1 cellular context compared by ENCODE assay signal in genomic region chr19:17555480-17555928, GRCh38.
TF ChIP-seq lines count a peak whose summit lies in the region.

TSS of gene COLGALT1 (plus strand) at chr19:17555649. CDS start at chr19:17555714, 65 bp downstream.

TF ChIP-seq in HepG2, 621 proteins besides CTCF, POLR2A, EP300 and RAD21 (continued from another document and continues in another):
- TF ChIP-seq ZBTB10 (CRISPR knock-in tag; IDR thresholded peaks at IDR 0.05; ENCODE audit: borderline replicate concordance): no peak
- peak; percentile 33; the same call in 1 of the 2 replicates for TF ChIP-seq THAP11 (CRISPR knock-in tag; IDR thresholded peaks at IDR 0.05)
- TF ChIP-seq ZNF567 (CRISPR knock-in tag; IDR thresholded peaks at IDR 0.05; ENCODE audit: borderline replicate concordance): no peak
- TF ChIP-seq SAP130 (CRISPR knock-in tag; IDR thresholded peaks at IDR 0.05; ENCODE audit: low read depth): 0 out of 2 replicates have a peak, but pooled peaks have one; percentile 33
- no peak for TF ChIP-seq ZNF577 (CRISPR knock-in tag; IDR thresholded peaks at IDR 0.05; ENCODE audit: borderline replicate concordance, low read depth)
- TF ChIP-seq TP53 (CRISPR knock-in tag; conservative IDR thresholded peaks at IDR 0.05): no peak
- no peak for TF ChIP-seq TBX2 (CRISPR knock-in tag; IDR thresholded peaks at IDR 0.05; ENCODE audit: borderline replicate concordance)
- no peak for TF ChIP-seq MAZ (IDR thresholded peaks at IDR 0.05; ENCODE audit: borderline replicate concordance, low read depth, low read length)
- TF ChIP-seq MAZ (CRISPR knock-in tag; IDR thresholded peaks at IDR 0.05; ENCODE audit: low read depth): peak; percentile 9; the same call in 1 of the 2 replicates
- TF ChIP-seq RNF219 (CRISPR knock-in tag; IDR thresholded peaks at IDR 0.05): no peak
- TF ChIP-seq NCOA1 (CRISPR knock-in tag; IDR thresholded peaks at IDR 0.05): no peak
- no peak for TF ChIP-seq ZNF232 (CRISPR knock-in tag; IDR thresholded peaks at IDR 0.05; ENCODE audit: borderline replicate concordance)
- TF ChIP-seq HOXA7 (CRISPR knock-in tag; IDR thresholded peaks at IDR 0.05): no peak
- TF ChIP-seq ZBTB37 (CRISPR knock-in tag; IDR thresholded peaks at IDR 0.05): no peak
- peak; percentile 99 for TF ChIP-seq CREB1 (IDR thresholded peaks at IDR 0.05)
- peak; percentile 85 for TF ChIP-seq CREB1 (CRISPR knock-in tag; IDR thresholded peaks at IDR 0.05)
- no peak for TF ChIP-seq NCOA2 (CRISPR knock-in tag; IDR thresholded peaks at IDR 0.05)
- TF ChIP-seq ZNF644 (CRISPR knock-in tag; IDR thresholded peaks at IDR 0.05; ENCODE audit: low read depth): no peak
- no peak for TF ChIP-seq SP1 (IDR thresholded peaks at IDR 0.05)
- peak; percentile 88 for TF ChIP-seq SP1 (CRISPR knock-in tag; IDR thresholded peaks at IDR 0.05)
- TF ChIP-seq SNAI1 (CRISPR knock-in tag; IDR thresholded peaks at IDR 0.05; ENCODE audit: borderline replicate concordance): no peak
- no peak for TF ChIP-seq DNMT3B (CRISPR knock-in tag; conservative IDR thresholded peaks at IDR 0.05)
- no peak for TF ChIP-seq EEA1 (CRISPR knock-in tag; IDR thresholded peaks at IDR 0.05; ENCODE audit: borderline replicate concordance)
- TF ChIP-seq LCORL (IDR thresholded peaks at IDR 0.05): no peak
- TF ChIP-seq LCORL (CRISPR knock-in tag; IDR thresholded peaks at IDR 0.05): no peak
- no peak for TF ChIP-seq ZNF460 (CRISPR knock-in tag; IDR thresholded peaks at IDR 0.05; ENCODE audit: borderline replicate concordance)
- TF ChIP-seq PRDM10 (CRISPR knock-in tag; IDR thresholded peaks at IDR 0.05; ENCODE audit: low read depth): no peak
- TF ChIP-seq RFX5 (IDR thresholded peaks at IDR 0.05; ENCODE audit: low read depth, low read length): peak; percentile 61; the same call in 1 of the 2 replicates
- TF ChIP-seq PAX8 (CRISPR knock-in tag; IDR thresholded peaks at IDR 0.05; ENCODE audit: borderline replicate concordance): no peak
- TF ChIP-seq ZNF576 (CRISPR knock-in tag; IDR thresholded peaks at IDR 0.05): no peak
- peak; percentile 73; the same call in 1 of the 2 replicates for TF ChIP-seq ZNF263 (CRISPR knock-in tag; IDR thresholded peaks at IDR 0.05)
- no peak for TF ChIP-seq PHF21A (CRISPR knock-in tag; IDR thresholded peaks at IDR 0.05)
- TF ChIP-seq YY1 (IDR thresholded peaks at IDR 0.05; ENCODE audit: insufficient read depth, insufficient replicate concordance, low read depth, low read length): peak; percentile 68
- no peak for TF ChIP-seq BRD4 (CRISPR knock-in tag; IDR thresholded peaks at IDR 0.05)
- no peak for TF ChIP-seq SNAPC5 (CRISPR knock-in tag; IDR thresholded peaks at IDR 0.05; ENCODE audit: borderline replicate concordance)
- no peak for TF ChIP-seq MAFG (CRISPR knock-in tag; IDR thresholded peaks at IDR 0.05)
- no peak for TF ChIP-seq ZFY (CRISPR knock-in tag; IDR thresholded peaks at IDR 0.05)
- 0 out of 2 replicates have a peak, but pooled peaks have one; percentile 5 for TF ChIP-seq SMAD3 (CRISPR knock-in tag; IDR thresholded peaks at IDR 0.05)
- peak; percentile 65 for TF ChIP-seq ATF1 (CRISPR knock-in tag; IDR thresholded peaks at IDR 0.05)
- TF ChIP-seq DNMT1 (CRISPR knock-in tag; IDR thresholded peaks at IDR 0.05): no peak
- peak; percentile 12 for TF ChIP-seq RBM39 (IDR thresholded peaks at IDR 0.05; ENCODE audit: low read depth, low read length, poor library complexity, severe bottlenecking)
- peak; percentile 15; the same call in 1 of the 2 replicates for TF ChIP-seq NFYB (CRISPR knock-in tag; IDR thresholded peaks at IDR 0.05)
- no peak for TF ChIP-seq TEAD2 (CRISPR knock-in tag; IDR thresholded peaks at IDR 0.05)
- TF ChIP-seq ATF4 (CRISPR knock-in tag; IDR thresholded peaks at IDR 0.05): no peak
- TF ChIP-seq ZNF605 (CRISPR knock-in tag; IDR thresholded peaks at IDR 0.05): 0 out of 2 replicates have a peak, but pooled peaks have one; percentile 24
- no peak for TF ChIP-seq POGK (CRISPR knock-in tag; conservative IDR thresholded peaks at IDR 0.05)
- no peak; the same call in 1 of the 2 replicates for TF ChIP-seq PHF8 (CRISPR knock-in tag; IDR thresholded peaks at IDR 0.05)
- peak; percentile 70 for TF ChIP-seq CREM (IDR thresholded peaks at IDR 0.05)
- TF ChIP-seq CREM (CRISPR knock-in tag; IDR thresholded peaks at IDR 0.05): no peak
- no peak for TF ChIP-seq ZNF337 (CRISPR knock-in tag; IDR thresholded peaks at IDR 0.05; ENCODE audit: borderline replicate concordance, low read depth)
- no peak for TF ChIP-seq TRIM24 (CRISPR knock-in tag; IDR thresholded peaks at IDR 0.05)
- no peak for TF ChIP-seq ZSCAN29 (CRISPR knock-in tag; conservative IDR thresholded peaks at IDR 0.05)
- no peak for TF ChIP-seq TEAD3 (CRISPR knock-in tag; optimal IDR thresholded peaks at IDR 0.05; ENCODE audit: borderline replicate concordance)
- peak; percentile 43 for TF ChIP-seq SKI (IDR thresholded peaks at IDR 0.05; ENCODE audit: partially characterized antibody)
- TF ChIP-seq DZIP1 (CRISPR knock-in tag; IDR thresholded peaks at IDR 0.05): no peak
